1 cellular context compared by ENCODE assay signal in genomic region chr17:29592850-29593545, GRCh38.
TF ChIP-seq lines count a peak whose summit lies in the region.

TSS of gene ANKRD13B (plus strand) at chr17:29593132. CDS start at chr17:29593622, 490 bp downstream.

TF ChIP-seq in K562, 482 proteins besides CTCF, POLR2A, EP300 and RAD21 (continued from another document and continues in another):
- TF ChIP-seq, protein P1, sequence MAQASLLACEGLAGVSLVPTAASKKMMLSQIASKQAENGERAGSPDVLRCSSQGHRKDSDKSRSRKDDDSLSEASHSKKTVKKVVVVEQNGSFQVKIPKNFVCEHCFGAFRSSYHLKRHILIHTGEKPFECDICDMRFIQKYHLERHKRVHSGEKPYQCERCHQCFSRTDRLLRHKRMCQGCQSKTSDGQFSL (CRISPR knock-in tag; IDR thresholded peaks at IDR 0.05): peak; percentile 93
- TF ChIP-seq, protein P1 (tag; IDR thresholded peaks at IDR 0.05): peak in 1 of 2 experiments; percentile 81; a peak in 2 of 4 replicates
- peak; percentile 28 to 53; a peak in 3 of 4 replicates for TF ChIP-seq SIX5 (IDR thresholded peaks at IDR 0.05; ENCODE audit: borderline replicate concordance in 1 of 2, insufficient read depth in 1 of 2, low read depth in 1 of 2, low read length in 2 of 2)
- peak in 1 of 2 experiments; percentile 69; a peak in 1 of 4 replicates for TF ChIP-seq NONO (IDR thresholded peaks at IDR 0.05; ENCODE audit: low read depth in 2 of 2, low read length in 1 of 2)
- TF ChIP-seq MAZ (CRISPR knock-in tag; conservative IDR thresholded peaks at IDR 0.05 in 1 of 2, IDR thresholded peaks at IDR 0.05 in 1 of 2): peak in 1 of 2 experiments; percentile 18; a peak in 1 of 4 replicates
- peak; percentile 56; the same call in 1 of the 2 replicates for TF ChIP-seq CREB3L1 (IDR thresholded peaks at IDR 0.05; ENCODE audit: borderline replicate concordance, low read depth)
- TF ChIP-seq RBM17 (IDR thresholded peaks at IDR 0.05; ENCODE audit: borderline replicate concordance, low read depth, low read length): no peak
- peak; percentile 32 for TF ChIP-seq CCNT2 (IDR thresholded peaks at IDR 0.05; ENCODE audit: borderline replicate concordance, extremely low read depth, insufficient read length, low read depth, low read length)
- TF ChIP-seq NFIC (IDR thresholded peaks at IDR 0.05): peak; percentile 69
- peak; percentile 80 for TF ChIP-seq HCFC1 (IDR thresholded peaks at IDR 0.05; ENCODE audit: low read depth, low read length)
- TF ChIP-seq PCBP1 (IDR thresholded peaks at IDR 0.05; ENCODE audit: low read depth, low read length, poor library complexity, severe bottlenecking): peak; percentile 53
- no peak for TF ChIP-seq NR2C2 (CRISPR knock-in tag; IDR thresholded peaks at IDR 0.05)
- peak; percentile 47 for TF ChIP-seq NR2C2 (tag; IDR thresholded peaks at IDR 0.05)
- TF ChIP-seq FIP1L1 (IDR thresholded peaks at IDR 0.05; ENCODE audit: low read depth, low read length, poor library complexity, severe bottlenecking): peak; percentile 42
- TF ChIP-seq ELF1 (tag; IDR thresholded peaks at IDR 0.05): no peak
- TF ChIP-seq AFF1 (IDR thresholded peaks at IDR 0.05; ENCODE audit: low read depth in 1 of 2, partially characterized antibody in 2 of 2): peak in 1 of 2 experiments; percentile 82
- TF ChIP-seq, protein P2, sequence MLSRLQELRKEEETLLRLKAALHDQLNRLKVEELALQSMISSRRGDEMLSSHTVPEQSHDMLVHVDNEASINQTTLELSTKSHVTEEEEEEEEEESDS (CRISPR knock-in tag; IDR thresholded peaks at IDR 0.05): no peak
- TF ChIP-seq, protein P3, sequence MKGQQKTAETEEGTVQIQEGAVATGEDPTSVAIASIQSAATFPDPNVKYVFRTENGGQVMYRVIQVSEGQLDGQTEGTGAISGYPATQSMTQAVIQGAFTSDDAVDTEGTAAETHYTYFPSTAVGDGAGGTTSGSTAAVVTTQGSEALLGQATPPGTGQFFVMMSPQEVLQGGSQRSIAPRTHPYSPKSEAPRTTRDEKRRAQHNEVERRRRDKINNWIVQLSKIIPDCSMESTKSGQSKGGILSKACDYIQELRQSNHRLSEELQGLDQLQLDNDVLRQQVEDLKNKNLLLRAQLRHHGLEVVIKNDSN (CRISPR knock-in tag; IDR thresholded peaks at IDR 0.05): no peak
- peak; percentile 78 for TF ChIP-seq ZNF143 (CRISPR knock-in tag; IDR thresholded peaks at IDR 0.05)
- peak; percentile 60; the same call in 1 of the 2 replicates for TF ChIP-seq RB1 (IDR thresholded peaks at IDR 0.05; ENCODE audit: low read depth)
- peak; percentile 46; the same call in 1 of the 2 replicates for TF ChIP-seq GMEB1 (CRISPR knock-in tag; IDR thresholded peaks at IDR 0.05)
- peak; percentile 60 for TF ChIP-seq EGR1 (conservative IDR thresholded peaks at IDR 0.05)
- no peak for TF ChIP-seq ZNF24 (IDR thresholded peaks at IDR 0.05)
- TF ChIP-seq, protein P4, sequence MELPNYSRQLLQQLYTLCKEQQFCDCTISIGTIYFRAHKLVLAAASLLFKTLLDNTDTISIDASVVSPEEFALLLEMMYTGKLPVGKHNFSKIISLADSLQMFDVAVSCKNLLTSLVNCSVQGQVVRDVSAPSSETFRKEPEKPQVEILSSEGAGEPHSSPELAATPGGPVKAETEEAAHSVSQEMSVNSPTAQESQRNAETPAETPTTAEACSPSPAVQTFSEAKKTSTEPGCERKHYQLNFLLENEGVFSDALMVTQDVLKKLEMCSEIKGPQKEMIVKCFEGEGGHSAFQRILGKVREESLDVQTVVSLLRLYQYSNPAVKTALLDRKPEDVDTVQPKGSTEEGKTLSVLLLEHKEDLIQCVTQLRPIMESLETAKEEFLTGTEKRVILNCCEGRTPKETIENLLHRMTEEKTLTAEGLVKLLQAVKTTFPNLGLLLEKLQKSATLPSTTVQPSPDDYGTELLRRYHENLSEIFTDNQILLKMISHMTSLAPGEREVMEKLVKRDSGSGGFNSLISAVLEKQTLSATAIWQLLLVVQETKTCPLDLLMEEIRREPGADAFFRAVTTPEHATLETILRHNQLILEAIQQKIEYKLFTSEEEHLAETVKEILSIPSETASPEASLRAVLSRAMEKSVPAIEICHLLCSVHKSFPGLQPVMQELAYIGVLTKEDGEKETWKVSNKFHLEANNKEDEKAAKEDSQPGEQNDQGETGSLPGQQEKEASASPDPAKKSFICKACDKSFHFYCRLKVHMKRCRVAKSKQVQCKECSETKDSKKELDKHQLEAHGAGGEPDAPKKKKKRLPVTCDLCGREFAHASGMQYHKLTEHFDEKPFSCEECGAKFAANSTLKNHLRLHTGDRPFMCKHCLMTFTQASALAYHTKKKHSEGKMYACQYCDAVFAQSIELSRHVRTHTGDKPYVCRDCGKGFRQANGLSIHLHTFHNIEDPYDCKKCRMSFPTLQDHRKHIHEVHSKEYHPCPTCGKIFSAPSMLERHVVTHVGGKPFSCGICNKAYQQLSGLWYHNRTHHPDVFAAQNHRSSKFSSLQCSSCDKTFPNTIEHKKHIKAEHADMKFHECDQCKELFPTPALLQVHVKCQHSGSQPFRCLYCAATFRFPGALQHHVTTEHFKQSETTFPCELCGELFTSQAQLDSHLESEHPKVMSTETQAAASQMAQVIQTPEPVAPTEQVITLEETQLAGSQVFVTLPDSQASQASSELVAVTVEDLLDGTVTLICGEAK (IDR thresholded peaks at IDR 0.05): 0 out of 2 replicates have a peak, but pooled peaks have one; percentile 42
- TF ChIP-seq, protein P4 (CRISPR knock-in tag; IDR thresholded peaks at IDR 0.05): no peak
- no peak for TF ChIP-seq ZNF184 (CRISPR knock-in tag; IDR thresholded peaks at IDR 0.05)
- peak in 1 of 3 experiments; percentile 62; a peak in 1 of 6 replicates for TF ChIP-seq ZBTB11 (CRISPR knock-in tag; IDR thresholded peaks at IDR 0.05)
- TF ChIP-seq CTCFL (IDR thresholded peaks at IDR 0.05; ENCODE audit: borderline replicate concordance, insufficient read depth, low read depth, low read length, poor library complexity, severe bottlenecking): peak; percentile 60
- TF ChIP-seq CREM (IDR thresholded peaks at IDR 0.05; ENCODE audit: low read depth): 0 out of 2 replicates have a peak, but pooled peaks have one; percentile 26
- no peak for TF ChIP-seq ZNF354B (CRISPR knock-in tag; IDR thresholded peaks at IDR 0.05)
